32 cellular contexts compared by ENCODE assay signal in genomic region chr7:70565723-70566122, GRCh38.
"Had no signal": no experiment of that assay in that cellular context is flagged by ENCODE, and none has a peak within 500 bp of the region (broad histone marks: within the 10 kb centered on the region; RNA-seq: fewer than 3 reads in every experiment).

No MANE protein-coding gene starts in this region.

- DNase-seq: activated B cell treated with CpG ODN at 0.5 μM for 24 hours; activated CD4-positive, alpha-beta T cell treated with anti-CD3 and anti-CD28 coated beads for 48 hours; activated CD4-positive, alpha-beta T cell treated with anti-CD3 and anti-CD28 coated beads, Interleukin-2, amount 50 U/mL, for 1 hour; activated CD4-positive, alpha-beta T cell treated with anti-CD3 and anti-CD28 coated beads, Interleukin-2, amount 50 U/mL, for 48 hours; activated CD8-positive, alpha-beta memory T cell treated with anti-CD3 and anti-CD28 coated beads for 24 hours; activated CD8-positive, alpha-beta T cell treated with anti-CD3 and anti-CD28 coated beads for 36 hours; activated effector memory CD4-positive, alpha-beta T cell treated with Interleukin-2 at 50 U/mL for 16 hours; activated gamma-delta T cell treated with Interleukin-2 at 50 U/mL for 16 hours; activated naive CD4-positive, alpha-beta T cell treated with anti-CD3 and anti-CD28 coated beads for 36 hours; activated naive CD8-positive, alpha-beta T cell treated with anti-CD3 and anti-CD28 coated beads for 36 hours; activated naive CD8-positive, alpha-beta T cell treated with anti-CD3 and anti-CD28 coated beads, Interleukin-2, amount 50 U/mL, for 24 hours; activated T-cell treated with anti-CD3 and anti-CD28 coated beads, Interleukin-2, amount 50 U/mL, for 4 hours; adrenal gland; aorta; central memory CD4-positive, alpha-beta T cell; cerebellar nuclear complex; colonic mucosa; effector CD8-positive, alpha-beta T cell; foreskin fibroblast; glutamatergic neuron; T-helper 1 cell; T-helper 17 cell; T1000; WERI-Rb-1 had no signal

- H3K36me3 ChIP-seq: adrenal gland, breast epithelium, cardiac muscle cell, colonic mucosa, WERI-Rb-1 had no signal

- FAIRE-seq: endometrium, endothelial cell of umbilical vein, frontal cortex had no signal

- H3K9me3 ChIP-seq: adrenal gland, breast epithelium, colonic mucosa had no signal

- H3K4me3 ChIP-seq: adrenal gland, breast epithelium, cardiac muscle cell, colonic mucosa had no signal

- H3K27me3 ChIP-seq: breast epithelium, colonic mucosa had no signal

- ATAC-seq: activated CD4-positive, CD25-positive, alpha-beta regulatory T cell treated with anti-CD3 and anti-CD28 coated beads, Interleukin-2, amount 50 U/mL, for 24 hours; activated CD8-positive, alpha-beta T cell treated with anti-CD3 and anti-CD28 coated beads for 36 hours; activated naive CD8-positive, alpha-beta T cell treated with anti-CD3 and anti-CD28 coated beads, Interleukin-2, amount 50 U/mL, for 24 hours; activated T-cell treated with anti-CD3 and anti-CD28 coated beads, Interleukin-2, amount 50 U/mL, for 4 hours; activated T-helper 17 cell treated with anti-CD3 and anti-CD28 coated beads, Interleukin-2, amount 50 U/mL, for 72 hours; T-helper 17 cell had no signal

- H3K27ac ChIP-seq: adrenal gland, breast epithelium, cardiac muscle cell, colonic mucosa, epithelial cell of prostate, WERI-Rb-1 had no signal

- H3K4me1 ChIP-seq: breast epithelium, colonic mucosa had no signal
